ENCODE assay signal across 10 cellular contexts in the genomic region with DNA sequence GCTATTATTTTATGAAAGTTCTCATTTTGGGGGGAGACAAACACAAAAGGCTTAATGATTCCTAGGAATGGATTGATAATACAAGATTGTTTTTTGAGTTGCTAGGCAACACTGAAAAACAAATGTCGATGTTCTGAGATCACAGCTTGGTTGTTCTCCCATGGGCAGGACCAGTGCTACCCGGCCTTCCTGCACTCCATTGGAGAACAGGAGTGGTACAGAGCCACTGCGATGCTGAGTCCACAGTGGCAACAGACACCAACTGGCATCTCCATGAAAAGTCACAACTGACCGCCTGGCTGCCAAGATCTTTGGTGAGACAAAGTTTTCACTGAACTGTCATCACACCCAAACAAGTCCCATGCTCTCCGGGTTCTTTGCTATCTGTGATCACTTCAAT.
A peak's percentile ranks its signal among the peaks of the same experiment; 100 is the strongest.
DNase-seq lines count a peak whose midpoint lies in the region; ATAC-seq and TF ChIP-seq lines count a peak whose summit lies in the region.
"Had no signal": no experiment of that assay in that cellular context is flagged by ENCODE, and none has a peak within 500 bp of the region (broad histone marks: within the 10 kb centered on the region; RNA-seq: fewer than 3 reads in every experiment).

No MANE protein-coding gene starts in this region.

- H4K20me1 ChIP-seq in neural progenitor cell (ENCODE audit: low read depth), result no peaks in the 10 kb centered on the region

- no peak overlapping the region for H3K4me3 Mint-ChIP-seq in neural progenitor cell
- H3K4me3 Mint-ChIP-seq in activated CD4-positive, alpha-beta T cell treated with anti-CD3 and anti-CD28 coated beads for 36 hours, result no peak overlapping the region
- H3K4me3 Mint-ChIP-seq: activated naive CD4-positive, alpha-beta T cell treated with anti-CD3 and anti-CD28 coated beads, Interleukin-2, amount 50 U/mL, for 24 hours had no signal

- H3K36me3 Mint-ChIP-seq in neural progenitor cell, result peaks cover 2% of the 10 kb centered on the region
- no peaks in the 10 kb centered on the region for H3K36me3 Mint-ChIP-seq in activated CD4-positive, alpha-beta T cell treated with anti-CD3 and anti-CD28 coated beads for 36 hours (ENCODE audit: low read depth)

- DNase-seq in EH (ENCODE audit: low read depth), result peak; percentile 55
- peak; percentile 11 for DNase-seq in SW480 (ENCODE audit: low spot score)
- peak; percentile 79 for DNase-seq in fibroblast of pulmonary artery (ENCODE audit: low read depth)
- no peak for DNase-seq in neural progenitor cell (ENCODE audit: low spot score)
- DNase-seq in activated CD4-positive, alpha-beta T cell treated with anti-CD3 and anti-CD28 coated beads for 36 hours, result no peak
- DNase-seq in NCI-H128 (lab: John Stamatoyannopoulos, UW; ENCODE audit: unreplicated experiment), result no peak
- DNase-seq: GDM1 had no signal

- no peaks in the 10 kb centered on the region for H3K79me2 ChIP-seq in neural progenitor cell (ENCODE audit: low read depth)

- H2AFZ ChIP-seq in neural progenitor cell (replicated peaks), result no peak overlapping the region

- no peaks in the 10 kb centered on the region for H3K27me3 ChIP-seq in neural progenitor cell

- no peaks in the 10 kb centered on the region for H3K36me3 ChIP-seq in neural progenitor cell

- no peaks in the 10 kb centered on the region for H3K4me1 ChIP-seq in neural progenitor cell

- H3K4me1 Mint-ChIP-seq in neural progenitor cell, result no peaks in the 10 kb centered on the region
- H3K4me1 Mint-ChIP-seq in activated CD4-positive, alpha-beta T cell treated with anti-CD3 and anti-CD28 coated beads for 36 hours, result peaks cover 15% of the 10 kb centered on the region

- no peaks in the 10 kb centered on the region for H3F3A ChIP-seq in neural progenitor cell (ENCODE audit: low read depth)

- no peak for ATAC-seq in activated CD4-positive, alpha-beta T cell treated with anti-CD3 and anti-CD28 coated beads for 36 hours
- ATAC-seq in GM18520 (IDR thresholded peaks at IDR 0.05; ENCODE audit: unreplicated experiment) (no peak), GM19328 (IDR thresholded peaks at IDR 0.05; ENCODE audit: unreplicated experiment) (no peak)

- H3K27ac Mint-ChIP-seq in neural progenitor cell, result peak overlapping the region; percentile 40
- H3K27ac Mint-ChIP-seq in activated CD4-positive, alpha-beta T cell treated with anti-CD3 and anti-CD28 coated beads for 36 hours, result no peak overlapping the region
- H3K27ac Mint-ChIP-seq: activated naive CD4-positive, alpha-beta T cell treated with anti-CD3 and anti-CD28 coated beads, Interleukin-2, amount 50 U/mL, for 24 hours had no signal

- CTCF ChIA-PET in activated CD4-positive, alpha-beta T cell treated with anti-CD3 and anti-CD28 coated beads for 36 hours (lab: Charles Lee), result no interaction called here

- POLR2A ChIA-PET in activated CD4-positive, alpha-beta T cell treated with anti-CD3 and anti-CD28 coated beads for 36 hours (lab: Charles Lee), result no interaction called here

- no peak overlapping the region for H3K4me2 ChIP-seq in neural progenitor cell

- TF ChIP-seq CTCF in fibroblast of pulmonary artery (IDR thresholded peaks at IDR 0.05; ENCODE audit: low read length, missing control alignments), result no peak
- TF ChIP-seq CTCF in neural progenitor cell (IDR thresholded peaks at IDR 0.05), result no peak

- H3K27ac ChIP-seq in neural progenitor cell, result no peak overlapping the region

- H3K9ac ChIP-seq in neural progenitor cell, result no peak overlapping the region

- H3K9me3 ChIP-seq in neural progenitor cell (ENCODE audit: low read depth), result no peaks in the 10 kb centered on the region

- H3K4me3 ChIP-seq in fibroblast of pulmonary artery (replicated peaks; ENCODE audit: low read depth, low read length) (no peak overlapping the region), neural progenitor cell (no peak overlapping the region)

- no peaks in the 10 kb centered on the region for H3K9me3 Mint-ChIP-seq in neural progenitor cell
- H3K9me3 Mint-ChIP-seq in activated CD4-positive, alpha-beta T cell treated with anti-CD3 and anti-CD28 coated beads for 36 hours (ENCODE audit: low read depth), result no peaks in the 10 kb centered on the region
- H3K9me3 Mint-ChIP-seq: activated naive CD4-positive, alpha-beta T cell treated with anti-CD3 and anti-CD28 coated beads, Interleukin-2, amount 50 U/mL, for 24 hours had no signal

- intact Hi-C loops in activated CD4-positive, alpha-beta T cell treated with anti-CD3 and anti-CD28 coated beads for 36 hours (cut with DNase I, micrococcal nuclease), result no loop called here

- H3K27me3 Mint-ChIP-seq in neural progenitor cell (ENCODE audit: insufficient read depth, low read depth), result no peaks in the 10 kb centered on the region
- no peaks in the 10 kb centered on the region for H3K27me3 Mint-ChIP-seq in activated CD4-positive, alpha-beta T cell treated with anti-CD3 and anti-CD28 coated beads for 36 hours
- H3K27me3 Mint-ChIP-seq: activated naive CD4-positive, alpha-beta T cell treated with anti-CD3 and anti-CD28 coated beads, Interleukin-2, amount 50 U/mL, for 24 hours had no signal

Comparison
In these comparisons a context has a peak if more than half of its experiments do, and no peak if none do; other contexts are left out.
1. DNase-seq: peak in EH (single experiment), SW480 (single experiment) and fibroblast of pulmonary artery (single experiment); none in neural progenitor cell (single experiment), activated CD4-positive, alpha-beta T cell treated with anti-CD3 and anti-CD28 coated beads for 36 hours (single experiment) and NCI-H128 (single experiment).